ENCODE assay signal across 2 cellular contexts in the genomic region with DNA sequence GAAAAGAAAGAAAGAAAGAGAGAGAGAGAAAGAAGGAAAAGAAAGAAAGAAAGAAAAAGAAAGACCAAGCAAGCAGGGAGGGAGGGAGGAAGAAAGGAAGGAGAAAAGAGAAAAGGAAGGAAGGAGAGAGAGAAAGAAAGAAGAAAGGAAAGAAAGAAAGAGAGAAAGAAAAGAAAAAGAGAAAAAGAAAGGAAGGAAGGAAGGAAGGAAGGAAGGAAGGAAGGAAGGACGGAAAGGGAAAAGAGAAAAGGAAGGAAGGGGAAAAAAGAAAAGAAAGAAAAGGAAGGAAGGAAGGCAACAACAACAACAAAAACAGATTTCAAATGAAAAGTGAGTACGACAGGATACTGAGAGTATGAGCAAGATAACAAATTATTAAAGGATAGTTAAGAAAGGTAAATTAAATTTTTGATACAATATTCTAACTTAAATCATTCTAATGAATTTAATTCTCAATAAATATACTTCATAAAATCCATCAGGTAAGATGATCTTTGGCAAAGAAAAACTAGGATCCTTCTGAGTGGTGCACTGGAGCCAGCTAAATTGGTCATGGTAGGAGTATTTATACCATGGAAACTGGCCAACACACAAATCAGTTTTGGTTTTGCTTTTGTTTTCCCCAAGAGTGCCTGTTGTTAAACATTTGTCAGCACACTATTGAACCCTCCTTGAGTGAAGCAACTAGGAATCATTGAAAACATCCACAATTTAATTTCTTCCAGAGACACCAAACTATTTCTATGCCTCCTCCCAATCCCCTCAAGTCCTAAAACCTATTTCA.
TF ChIP-seq lines count a peak whose summit lies in the region.

No MANE protein-coding gene starts in this region.

TF ChIP-seq in liver, 16 proteins besides CTCF, POLR2A, EP300 and RAD21 (continued from another document):
- no peak for TF ChIP-seq REST (IDR thresholded peaks at IDR 0.05)
- peak in 1 of 2 donors; percentile 7 for TF ChIP-seq HNF4A (conservative IDR thresholded peaks at IDR 0.05)
TF ChIP-seq in liver: peak in this region for 2.

TF ChIP-seq in HepG2, 621 proteins besides CTCF, POLR2A, EP300 and RAD21 (continued from another document):
- TF ChIP-seq ZNF639 (CRISPR knock-in tag; conservative IDR thresholded peaks at IDR 0.05) = no peak
- no peak for TF ChIP-seq PHF21A (CRISPR knock-in tag; IDR thresholded peaks at IDR 0.05)
- no peak for TF ChIP-seq HOXA3 (CRISPR knock-in tag; IDR thresholded peaks at IDR 0.05)
- TF ChIP-seq NR0B2 (CRISPR knock-in tag; IDR thresholded peaks at IDR 0.05) = no peak
- TF ChIP-seq RELA (CRISPR knock-in tag; IDR thresholded peaks at IDR 0.05) = no peak
- TF ChIP-seq PRMT3 (CRISPR knock-in tag; IDR thresholded peaks at IDR 0.05; ENCODE audit: borderline replicate concordance, low read depth) = no peak
- TF ChIP-seq DMTF1 (CRISPR knock-in tag; IDR thresholded peaks at IDR 0.05) = no peak
- TF ChIP-seq ZNF598 (CRISPR knock-in tag; IDR thresholded peaks at IDR 0.05; ENCODE audit: borderline replicate concordance) = no peak
- TF ChIP-seq ZNF543 (CRISPR knock-in tag; IDR thresholded peaks at IDR 0.05) = no peak
- TF ChIP-seq IRX3 (CRISPR knock-in tag; IDR thresholded peaks at IDR 0.05; ENCODE audit: borderline replicate concordance, low read depth) = no peak
- no peak for TF ChIP-seq DR1 (CRISPR knock-in tag; IDR thresholded peaks at IDR 0.05)
